In genomic region chr2:86254576-86255538, GRCh38 we compare ENCODE assay signal across 13 cellular contexts. TPM values are rescaled to one million over a fixed set of nuclear protein-coding genes. Genes with fewer than 3 reads are reported as not detected.
A peak's percentile ranks its signal among the peaks of the same experiment; 100 is the strongest.
DNase-seq lines count a peak whose midpoint lies in the region; ATAC-seq, FAIRE-seq and TF ChIP-seq lines count a peak whose summit lies in the region.
"Had no signal": no experiment of that assay in that cellular context is flagged by ENCODE, and none has a peak within 500 bp of the region (broad histone marks: within the 10 kb centered on the region; RNA-seq: fewer than 3 reads in every experiment).

No MANE protein-coding gene starts in this region.

- intact Hi-C loops in colonic mucosa (cut with DNase I): no loop called here

- DNase-seq in A549 (ENCODE audit: low read depth in 1 of 2, low spot score in 1 of 2) (peak in 1 of 2 experiments; percentile 11), NCI-H146 treated with DMSO at 0.1 percent for 48 hours (lab: John Stamatoyannopoulos, UW; ENCODE audit: unreplicated experiment) (peak; percentile 79), colonic mucosa (peak; percentile 42), medulla oblongata (ENCODE audit: extremely low spot score) (peak; percentile 70), HAP-1 (ENCODE audit: low spot score in 2 of 2) (no peak)
- DNase-seq: KBM-7; NCI-H526 treated with DMSO at 0.1 percent for 48 hours; stimulated activated naive CD4-positive, alpha-beta T cell; SW 1271 had no signal

- H3K27me3 ChIP-seq in colonic mucosa (no peaks in the 10 kb centered on the region), HAP-1 (ENCODE audit: low read depth) (no peaks in the 10 kb centered on the region)

- H3K4me1 ChIP-seq in A549 (no peaks in the 10 kb centered on the region), colonic mucosa (no peaks in the 10 kb centered on the region), HAP-1 (no peaks in the 10 kb centered on the region)

- no peaks in the 10 kb centered on the region for H3K36me3 ChIP-seq in colonic mucosa
- no peaks in the 10 kb centered on the region for H3K36me3 ChIP-seq in HAP-1 (replicated peaks)

- no peak overlapping the region for H3K27ac ChIP-seq in A549
- H3K27ac ChIP-seq in colonic mucosa: no peak overlapping the region

- TF ChIP-seq EP300 in A549 (IDR thresholded peaks at IDR 0.05): no peak

- no peak overlapping the region for H3K9ac ChIP-seq in colonic mucosa (ENCODE audit: low read depth in 2 of 2, low read length in 2 of 2)

- TF ChIP-seq CTCF in A549 (IDR thresholded peaks at IDR 0.05) (no peak), colonic mucosa (IDR thresholded peaks at IDR 0.05) (no peak)

- WGBS in A549 (ENCODE audit: missing lambda C conversion rate): 39% methylated on average over 8 of the region's 8 CpGs

- no peaks in the 10 kb centered on the region for H3K9me3 ChIP-seq in A549
- H3K9me3 ChIP-seq in colonic mucosa: no peaks in the 10 kb centered on the region
- H3K9me3 ChIP-seq in HAP-1: no peaks in the 10 kb centered on the region

- H3K4me2 ChIP-seq in A549: no peak overlapping the region

- H3K4me3 ChIP-seq in A549: no peak overlapping the region
- H3K4me3 ChIP-seq in colonic mucosa: no peak overlapping the region
- H3K4me3 ChIP-seq in HAP-1: no peak overlapping the region

- CTCF ChIA-PET in A549 (lab: Yijun Ruan, JAX): interaction anchor here (1.1 to 1.5 kb wide), 2 partner anchors 11 to 18 kb away, joined by 3 read pairs; no protein-coding TSS in a partner anchor

- in situ Hi-C loops in HAP-1 (cut with MboI; ENCODE audit: low sequenced_read_pairs): no loop called here

- TF ChIP-seq RAD21 in A549 (conservative IDR thresholded peaks at IDR 0.05 in 1 of 2, IDR thresholded peaks at IDR 0.05 in 1 of 2): no peak

- no peak for TF ChIP-seq POLR2A in A549 (IDR thresholded peaks at IDR 0.05; ENCODE audit: low read length)

- no peak for FAIRE-seq in A549 (lab: Jason Lieb, UNC)
- FAIRE-seq: H54 had no signal

- ATAC-seq in A549 (peak; percentile 52 to 66; a peak in 5 of 6 replicates), HG03280 (IDR thresholded peaks at IDR 0.05; ENCODE audit: unreplicated experiment) (no peak), GM21528 (IDR thresholded peaks at IDR 0.05; ENCODE audit: low FRiP score, unreplicated experiment) (no peak)
- ATAC-seq in activated CD4-positive, CD25-positive, alpha-beta regulatory T cell treated with anti-CD3 and anti-CD28 coated beads, Interleukin-2, amount 50 U/mL, for 24 hours: no peak

- POLR2A ChIA-PET in A549 (lab: Yijun Ruan, JAX): no interaction called here

TF ChIP-seq in A549, 52 proteins besides CTCF, POLR2A, EP300 and RAD21:
- TF ChIP-seq GATA3 (IDR thresholded peaks at IDR 0.05; ENCODE audit: borderline replicate concordance) (no peak), MAX (IDR thresholded peaks at IDR 0.05) (no peak), SREBF2 (IDR thresholded peaks at IDR 0.05) (no peak), EHMT2 (IDR thresholded peaks at IDR 0.05; ENCODE audit: low read depth) (no peak), HOXA7 (CRISPR knock-in tag; IDR thresholded peaks at IDR 0.05) (no peak), PHF8 (IDR thresholded peaks at IDR 0.05; ENCODE audit: borderline replicate concordance, low read depth) (no peak), RCOR1 (IDR thresholded peaks at IDR 0.05; ENCODE audit: low read depth, low read length) (no peak), ELK1 (IDR thresholded peaks at IDR 0.05; ENCODE audit: low read depth, low read length) (no peak), NFE2L2 (conservative IDR thresholded peaks at IDR 0.05; ENCODE audit: low read length) (no peak), CBX8 (IDR thresholded peaks at IDR 0.05) (no peak), E2F6 (IDR thresholded peaks at IDR 0.05; ENCODE audit: borderline replicate concordance, low read depth) (no peak), MAZ (IDR thresholded peaks at IDR 0.05; ENCODE audit: borderline replicate concordance, low read depth, low read length) (no peak), BHLHE40 (IDR thresholded peaks at IDR 0.05; ENCODE audit: low read depth, low read length) (no peak), CEBPB (IDR thresholded peaks at IDR 0.05) (no peak)

RNA-seq across cellular contexts. Expression of gene MRPL35, which starts 55.6 kb away (rescaled TPM):
- polyA plus RNA-seq in A549 (2011; rRNA removed) (115 and 122 TPM in 2 replicates), A549 (2017; fragmentation: RNase III; extraction: RNeasy Plus Mini Kit Qiagen cat#74134 plus additional on column Dnase treatment) (68.6 to 78.6 TPM (median 70.5 TPM) in 3 replicates)
- polyA plus RNA-seq in A549 (2012; cell fraction: cytosol; rRNA removed): 84.3 and 96.1 TPM in 2 replicates
- 28.5 and 29.2 TPM in 2 replicates for polyA plus RNA-seq in A549 (2012; cell fraction: nucleus; rRNA removed)
- 82.3 and 113 TPM in 2 replicates for polyA minus RNA-seq in A549 (2011; rRNA and poly(A)+ RNA removed)
- 10 to 100 TPM; 88.1 to 88.9 TPM for total RNA-seq in colonic mucosa

RNA-seq across cellular contexts. Expression of gene IMMT, which starts 59.6 kb away (rescaled TPM):
- polyA plus RNA-seq in A549 (2011; rRNA removed): 126 and 157 TPM in 2 replicates
- 50.7 and 55.0 TPM in 2 replicates for polyA plus RNA-seq in A549 (2012; cell fraction: cytosol; rRNA removed)
- polyA plus RNA-seq in A549 (2012; cell fraction: nucleus; rRNA removed): 42.2 and 69.0 TPM in 2 replicates
- 101 to 109 TPM (median 107 TPM) in 3 replicates for polyA plus RNA-seq in A549 (2017; fragmentation: RNase III; extraction: RNeasy Plus Mini Kit Qiagen cat#74134 plus additional on column Dnase treatment)
- 81.2 and 82.0 TPM in 2 replicates for polyA minus RNA-seq in A549 (2011; rRNA and poly(A)+ RNA removed)
- 100 to 1,000 TPM; 125 to 127 TPM for total RNA-seq in colonic mucosa

Comparison
In these comparisons a context has a peak if more than half of its experiments do, and no peak if none do; other contexts are left out.
1. ATAC-seq: peak in A549 (2 of 2); none in HG03280 (single experiment), GM21528 (single experiment) and activated CD4-positive, CD25-positive, alpha-beta regulatory T cell treated with anti-CD3 and anti-CD28 coated beads, Interleukin-2, amount 50 U/mL, for 24 hours (0 of 2).
2. DNase-seq: peak in NCI-H146 treated with DMSO at 0.1 percent for 48 hours (single experiment), colonic mucosa (single experiment) and medulla oblongata (single experiment); none in HAP-1 (0 of 2).